ENCODE assay signal across 8 cellular contexts in the genomic region with DNA sequence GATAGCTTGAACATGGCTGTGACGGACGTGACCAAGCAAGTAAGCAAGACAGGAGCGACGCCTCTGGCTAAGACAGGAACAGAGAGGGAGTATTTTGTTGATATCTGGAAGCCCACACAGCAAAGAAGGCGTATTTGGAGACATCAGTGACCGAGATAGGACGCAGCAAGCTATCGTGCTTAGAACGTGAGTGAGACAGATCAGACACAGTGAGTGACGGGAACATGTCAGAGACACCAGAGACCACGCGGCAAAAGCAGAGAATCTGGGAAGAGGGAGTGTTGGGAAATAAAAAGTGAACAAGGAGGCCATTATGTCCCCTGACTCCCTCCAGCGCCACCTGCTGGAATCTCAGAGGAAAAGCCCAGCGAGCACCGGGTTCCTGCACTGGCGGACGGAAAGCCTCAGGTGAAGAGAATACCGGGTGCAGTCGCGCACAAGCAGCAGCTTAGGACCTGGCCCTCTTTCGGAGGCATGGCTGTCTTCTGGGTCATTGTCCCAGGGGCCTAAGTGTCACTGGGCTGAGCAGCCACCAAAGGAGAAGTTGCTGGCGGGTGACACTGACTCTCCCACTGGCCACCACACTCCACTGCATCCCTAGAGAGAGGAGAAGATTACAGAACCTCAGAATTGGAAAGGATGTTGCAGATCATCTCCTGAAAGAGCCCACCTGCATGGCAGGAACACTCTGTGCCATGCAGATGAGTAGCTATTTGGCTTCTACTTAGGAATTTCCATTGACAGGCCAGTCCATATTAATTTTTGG.
DNase-seq lines count a peak whose midpoint lies in the region; ATAC-seq and TF ChIP-seq lines count a peak whose summit lies in the region.

No MANE protein-coding gene starts in this region.

- H2AFZ ChIP-seq in SU-DHL-6 (ENCODE audit: low read depth, low read length, severe bottlenecking) = no peak overlapping the region

- no peaks in the 10 kb centered on the region for H3K27me3 ChIP-seq in SU-DHL-6 (ENCODE audit: low read length)
- H3K27me3 ChIP-seq in ascending aorta = no peaks in the 10 kb centered on the region
- peaks cover 3% of the 10 kb centered on the region; the same call in 1 of the 2 replicates for H3K27me3 ChIP-seq in iPS DF 6.9 (ENCODE audit: control insufficient read depth, insufficient read depth, low read length)

- H3K36me3 ChIP-seq in SU-DHL-6 (ENCODE audit: low read length) (no peaks in the 10 kb centered on the region), ascending aorta (no peaks in the 10 kb centered on the region), iPS DF 6.9 (ENCODE audit: control insufficient read depth, insufficient read depth, low read length) (no peaks in the 10 kb centered on the region)

- H3F3A ChIP-seq in SU-DHL-6 (ENCODE audit: insufficient read depth) = no peaks in the 10 kb centered on the region

- no peak overlapping the region for H3K27ac ChIP-seq in SU-DHL-6 (ENCODE audit: low read depth, low read length)
- H3K27ac ChIP-seq in ascending aorta = no peak overlapping the region
- no peak overlapping the region for H3K27ac ChIP-seq in iPS DF 6.9 (ENCODE audit: low read length)

- H3K4me1 ChIP-seq in ascending aorta (no peaks in the 10 kb centered on the region), iPS DF 6.9 (ENCODE audit: control insufficient read depth, insufficient read depth, low read length) (no peaks in the 10 kb centered on the region)

- ATAC-seq in GM19372 (IDR thresholded peaks at IDR 0.05; ENCODE audit: low read depth, unreplicated experiment) (peak; percentile 93), HG03460 (IDR thresholded peaks at IDR 0.05; ENCODE audit: unreplicated experiment) (peak; percentile 87)

- H3K4me2 ChIP-seq in SU-DHL-6 (ENCODE audit: low read depth, low read length, poor library complexity, severe bottlenecking) = no peak overlapping the region

- H4K20me1 ChIP-seq in SU-DHL-6 (ENCODE audit: low read depth, low read length) = no peaks in the 10 kb centered on the region

- H3K9me3 ChIP-seq in SU-DHL-6 (ENCODE audit: insufficient read depth, low read length) (no peaks in the 10 kb centered on the region), ascending aorta (no peaks in the 10 kb centered on the region), iPS DF 6.9 (ENCODE audit: control insufficient read depth, insufficient read depth, low read length) (no peaks in the 10 kb centered on the region)

- peak; percentile 51 for TF ChIP-seq CTCF in SU-DHL-6 (IDR thresholded peaks at IDR 0.05; ENCODE audit: insufficient read depth, low read length, poor library complexity, severe bottlenecking)
- TF ChIP-seq CTCF in ascending aorta (IDR thresholded peaks at IDR 0.05) = peak; percentile 30 to 68 (median 60)

- intact Hi-C loops in ascending aorta (cut with DNase I) = loop anchor here (2.0 kb wide), 1 partner anchor 38 kb away; no protein-coding TSS in a partner anchor

- no peaks in the 10 kb centered on the region for H3K79me2 ChIP-seq in SU-DHL-6 (ENCODE audit: insufficient read depth, low read length)

- H3K9me2 ChIP-seq in SU-DHL-6 (replicated peaks; ENCODE audit: insufficient read depth, low read length) = no peaks in the 10 kb centered on the region

- no peak overlapping the region for H3K4me3 ChIP-seq in SU-DHL-6 (ENCODE audit: insufficient read depth, low read length, poor library complexity, severe bottlenecking)
- no peak overlapping the region for H3K4me3 ChIP-seq in ascending aorta
- H3K4me3 ChIP-seq in iPS DF 6.9 (ENCODE audit: low read length) = no peak overlapping the region

- no peak overlapping the region for H3K9ac ChIP-seq in SU-DHL-6 (ENCODE audit: low read length)

- peak; percentile 68 for DNase-seq in CD1c-positive myeloid dendritic cell (ENCODE audit: extremely low spot score)
- peak in 1 of 2 donors; percentile 67 for DNase-seq in ascending aorta (ENCODE audit: low spot score in 2 of 2)
- peak; percentile 61 for DNase-seq in iPS DF 6.9 (ENCODE audit: low read depth, low spot score)
- peak; percentile 31 for DNase-seq in stimulated activated CD4-positive, alpha-beta T cell treated with anti-CD3 and anti-CD28 coated beads, Interleukin-2, amount 100 ng/mL, for 4 hours (ENCODE audit: low read depth)
- DNase-seq in dedifferentiated amniotic fluid mesenchymal stem cell (ENCODE audit: extremely low spot score) = no peak

- WGBS in iPS DF 6.9 (ENCODE audit: insufficient coverage, insufficient read length) = no CpG with 5 or more reads among the region's 22 CpGs
